27 cellular contexts compared by ENCODE assay signal in genomic region chr7:44120395-44120794, GRCh38. TPM values are rescaled to one million over a fixed set of nuclear protein-coding genes. Genes with fewer than 3 reads are reported as not detected.
A peak's percentile ranks its signal among the peaks of the same experiment; 100 is the strongest.
DNase-seq lines count a peak whose midpoint lies in the region; ATAC-seq and TF ChIP-seq lines count a peak whose summit lies in the region.
"Had no signal": no experiment of that assay in that cellular context is flagged by ENCODE, and none has a peak within 500 bp of the region (broad histone marks: within the 10 kb centered on the region; RNA-seq: fewer than 3 reads in every experiment).

No MANE protein-coding gene starts in this region.

- H3K4ac ChIP-seq in neuronal stem cell (ENCODE audit: low read length): no peak overlapping the region

- H3K4me3 ChIP-seq in DND-41 (ENCODE audit: low read depth in 1 of 2, low read length in 2 of 2) (no peak overlapping the region), adipocyte (ENCODE audit: low read length) (no peak overlapping the region), neuronal stem cell (ENCODE audit: low read length in 2 of 2) (no peak overlapping the region), lower leg skin (ENCODE audit: low read depth, poor library complexity, severe bottlenecking) (no peak overlapping the region)
- H3K4me3 ChIP-seq: esophagus muscularis mucosa, heart right ventricle had no signal

- H3K36me3 ChIP-seq in DND-41 (ENCODE audit: insufficient read depth, low read length) (peaks cover 64% of the 10 kb centered on the region), adipocyte (ENCODE audit: control insufficient read depth, insufficient read depth, low read length, severe bottlenecking) (peaks cover 50% of the 10 kb centered on the region), neuronal stem cell (replicated peaks in 1 of 2; ENCODE audit: control insufficient read depth in 2 of 2, insufficient read depth in 2 of 2, low read length in 2 of 2) (peaks cover 49 to 64% of the 10 kb centered on the region in 2 donors)

- no peak overlapping the region for H2BK15ac ChIP-seq in neuronal stem cell (ENCODE audit: low read length)

- H3K9me3 Mint-ChIP-seq in activated naive CD4-positive, alpha-beta T cell treated with anti-CD3 and anti-CD28 coated beads, Interleukin-2, amount 50 U/mL, for 24 hours: no peaks in the 10 kb centered on the region
- no peaks in the 10 kb centered on the region for H3K9me3 Mint-ChIP-seq in activated naive CD4-positive, alpha-beta T cell treated with anti-CD3 and anti-CD28 coated beads, Interleukin-2, amount 10 ng/mL, durations not matched to agents 7 days and 5 days
- H3K9me3 Mint-ChIP-seq: central memory CD8-positive, alpha-beta T cell had no signal

- no peak for DNase-seq in activated naive CD4-positive, alpha-beta T cell treated with anti-CD3 and anti-CD28 coated beads, Interleukin-2, amount 10 ng/mL, durations not matched to agents 7 days and 5 days
- no peak for DNase-seq in DND-41
- DNase-seq in adipocyte (ENCODE audit: low read depth): no peak
- DNase-seq in neuronal stem cell (ENCODE audit: low spot score): no peak
- no peak for DNase-seq in COLO829 (ENCODE audit: low spot score)
- DNase-seq in lower leg skin (ENCODE audit: low spot score in 2 of 2): no peak
- DNase-seq: activated CD4-positive, alpha-beta T cell treated with anti-CD3 and anti-CD28 coated beads for 1 hour; activated CD8-positive, alpha-beta T cell treated with anti-CD3 and anti-CD28 coated beads, Interleukin-2, amount 10 ng/mL, durations not matched to agents 7 days and 5 days; activated naive CD4-positive, alpha-beta T cell treated with Interleukin-2 at 50 U/mL for 16 hours; C1 segment of cervical spinal cord; dermis blood vessel endothelial cell; foreskin melanocyte; heart right ventricle; kidney glomerular epithelial cell; MV-4-11; NCI-H146; NCI-H2107; NCI-H446; NCI-H82; nucleus accumbens; stimulated activated naive CD8-positive, alpha-beta T cell treated with anti-CD3 and anti-CD28 coated beads, Interleukin-15, Interleukin-2, amounts not matched to agents 100 U/mL and 50 U/mL, for 24 hours; T-helper 2 cell had no signal

- peaks cover 42% of the 10 kb centered on the region for H3K4me1 Mint-ChIP-seq in activated naive CD4-positive, alpha-beta T cell treated with anti-CD3 and anti-CD28 coated beads, Interleukin-2, amount 50 U/mL, for 24 hours
- peaks cover 37% of the 10 kb centered on the region for H3K4me1 Mint-ChIP-seq in activated naive CD4-positive, alpha-beta T cell treated with anti-CD3 and anti-CD28 coated beads, Interleukin-2, amount 10 ng/mL, durations not matched to agents 7 days and 5 days

- H3K79me2 ChIP-seq in DND-41 (ENCODE audit: insufficient read depth, low read length): peaks cover 60% of the 10 kb centered on the region

- no peaks in the 10 kb centered on the region for H3K27me3 ChIP-seq in DND-41 (ENCODE audit: insufficient read depth, low read length, poor library complexity)
- no peaks in the 10 kb centered on the region for H3K27me3 ChIP-seq in adipocyte (replicated peaks; ENCODE audit: control insufficient read depth, insufficient read depth, low read length)
- H3K27me3 ChIP-seq in neuronal stem cell (ENCODE audit: control insufficient read depth in 3 of 3, insufficient read depth in 3 of 3, low read depth in 1 of 3, low read length in 3 of 3): no peaks in the 10 kb centered on the region
- H3K27me3 ChIP-seq: esophagus muscularis mucosa, heart right ventricle had no signal

- H3K27me3 Mint-ChIP-seq in activated naive CD4-positive, alpha-beta T cell treated with anti-CD3 and anti-CD28 coated beads, Interleukin-2, amount 50 U/mL, for 24 hours: no peaks in the 10 kb centered on the region
- peaks cover 7% of the 10 kb centered on the region for H3K27me3 Mint-ChIP-seq in activated naive CD4-positive, alpha-beta T cell treated with anti-CD3 and anti-CD28 coated beads, Interleukin-2, amount 10 ng/mL, durations not matched to agents 7 days and 5 days
- H3K27me3 Mint-ChIP-seq: central memory CD8-positive, alpha-beta T cell had no signal

- H3K27ac Mint-ChIP-seq in activated naive CD4-positive, alpha-beta T cell treated with anti-CD3 and anti-CD28 coated beads, Interleukin-2, amount 50 U/mL, for 24 hours: peak overlapping the region; percentile 54
- H3K27ac Mint-ChIP-seq in activated naive CD4-positive, alpha-beta T cell treated with anti-CD3 and anti-CD28 coated beads, Interleukin-2, amount 10 ng/mL, durations not matched to agents 7 days and 5 days: no peak overlapping the region
- H3K27ac Mint-ChIP-seq: activated CD8-positive, alpha-beta T cell treated with anti-CD3 and anti-CD28 coated beads, Interleukin-2, amount 10 ng/mL, durations not matched to agents 7 days and 5 days had no signal

- intact Hi-C loops in lower leg skin (cut with DNase I; ENCODE audit: low total_unique reads): no loop called here

- WGBS in neuronal stem cell (ENCODE audit: extremely low coverage in 2 of 2, insufficient read length in 2 of 2, insufficient replicate concordance in 1 of 2), 2 donors: no CpG with 5 or more reads among the region's 6 CpGs
- 89 to 91% methylated on average over 6 of the region's 6 CpGs for WGBS in lower leg skin, 2 donors

- peak overlapping the region; percentile 88 for H2BK5ac ChIP-seq in neuronal stem cell (ENCODE audit: low read length)

- H4K8ac ChIP-seq in neuronal stem cell (ENCODE audit: low read depth, low read length): no peak overlapping the region

- peaks cover 39% of the 10 kb centered on the region for H4K20me1 ChIP-seq in DND-41 (ENCODE audit: insufficient read depth, low read length)

- H3K4me2 ChIP-seq in DND-41 (ENCODE audit: insufficient read depth, low read length) (peak overlapping the region; percentile 95; the same call in 1 of the 2 replicates), neuronal stem cell (ENCODE audit: insufficient read depth, low read length, poor library complexity, severe bottlenecking) (no peak overlapping the region)
- H3K4me2 ChIP-seq: KMS-11 had no signal

- H3K18ac ChIP-seq in neuronal stem cell (ENCODE audit: low read length): no peak overlapping the region

- H3K9me3 ChIP-seq in DND-41 (ENCODE audit: insufficient read depth, low read length, severe bottlenecking) (no peaks in the 10 kb centered on the region), adipocyte (ENCODE audit: control insufficient read depth, low read length) (no peaks in the 10 kb centered on the region), neuronal stem cell (replicated peaks in 1 of 2; ENCODE audit: control insufficient read depth in 2 of 2, insufficient read depth in 1 of 2, low read depth in 1 of 2, low read length in 2 of 2) (no peaks in the 10 kb centered on the region)
- H3K9me3 ChIP-seq: esophagus muscularis mucosa, heart right ventricle had no signal

- peak overlapping the region; percentile 61 for H3K4me3 Mint-ChIP-seq in activated naive CD4-positive, alpha-beta T cell treated with anti-CD3 and anti-CD28 coated beads, Interleukin-2, amount 50 U/mL, for 24 hours
- H3K4me3 Mint-ChIP-seq in activated naive CD4-positive, alpha-beta T cell treated with anti-CD3 and anti-CD28 coated beads, Interleukin-2, amount 10 ng/mL, durations not matched to agents 7 days and 5 days: no peak overlapping the region
- H3K4me3 Mint-ChIP-seq: activated CD8-positive, alpha-beta T cell treated with anti-CD3 and anti-CD28 coated beads, Interleukin-2, amount 10 ng/mL, durations not matched to agents 7 days and 5 days; central memory CD8-positive, alpha-beta T cell had no signal

- TF ChIP-seq POLR2A in lower leg skin (IDR thresholded peaks at IDR 0.05): no peak

- H3K27ac ChIP-seq in DND-41 (ENCODE audit: low read length) (no peak overlapping the region), neuronal stem cell (replicated peaks; ENCODE audit: low read length) (no peak overlapping the region)
- H3K27ac ChIP-seq: heart right ventricle, KMS-11 had no signal

- no peak overlapping the region for H3K23ac ChIP-seq in neuronal stem cell (ENCODE audit: low read depth, low read length, poor library complexity)

- no peak overlapping the region for H4K91ac ChIP-seq in neuronal stem cell (ENCODE audit: low read depth, low read length, poor library complexity)

- H3K9ac ChIP-seq in DND-41 (ENCODE audit: low read depth, low read length) (no peak overlapping the region), adipocyte (ENCODE audit: low read length) (peak overlapping the region; percentile 5), neuronal stem cell (ENCODE audit: low read depth, low read length, poor library complexity) (no peak overlapping the region)
- H3K9ac ChIP-seq: KMS-11 had no signal

- no peak for TF ChIP-seq CTCF in DND-41 (IDR thresholded peaks at IDR 0.05; ENCODE audit: borderline replicate concordance, extremely low read depth, low read length, poor library complexity, severe bottlenecking)
- TF ChIP-seq CTCF in lower leg skin (IDR thresholded peaks at IDR 0.05): no peak

- H3K14ac ChIP-seq in neuronal stem cell (ENCODE audit: low read length): no peak overlapping the region

- H2AFZ ChIP-seq in DND-41 (ENCODE audit: low read depth, low read length) (no peak overlapping the region), neuronal stem cell (ENCODE audit: low read length) (no peak overlapping the region)

- CTCF ChIA-PET in activated naive CD4-positive, alpha-beta T cell treated with anti-CD3 and anti-CD28 coated beads, Interleukin-2, amount 10 ng/mL, durations not matched to agents 7 days and 5 days (lab: Charles Lee): no interaction called here

- no peak overlapping the region for H2AK5ac ChIP-seq in neuronal stem cell (ENCODE audit: low read depth, low read length)

- ATAC-seq in DND-41 (ENCODE audit: insufficient read depth, low read depth): no peak
- ATAC-seq: activated CD8-positive, alpha-beta T cell treated with anti-CD3 and anti-CD28 coated beads, Interleukin-2, amount 10 ng/mL, durations not matched to agents 7 days and 5 days; heart right ventricle; stimulated activated naive CD8-positive, alpha-beta T cell treated with anti-CD3 and anti-CD28 coated beads, Interleukin-15, Interleukin-2, amounts not matched to agents 100 U/mL and 50 U/mL, for 24 hours had no signal

- H2BK12ac ChIP-seq in neuronal stem cell (ENCODE audit: low read length): no peak overlapping the region

- H3K4me1 ChIP-seq in DND-41 (ENCODE audit: insufficient read depth, low read length) (peaks cover 49% of the 10 kb centered on the region), adipocyte (ENCODE audit: control insufficient read depth, insufficient read depth, low read length) (peaks cover 26% of the 10 kb centered on the region), neuronal stem cell (ENCODE audit: control insufficient read depth in 2 of 2, insufficient read depth in 1 of 2, low read depth in 1 of 2, low read length in 2 of 2) (peaks cover 4 to 12% of the 10 kb centered on the region in 2 donors)

- peaks cover 8% of the 10 kb centered on the region for H3K79me1 ChIP-seq in neuronal stem cell (ENCODE audit: low read depth, low read length)

- H2BK120ac ChIP-seq in neuronal stem cell (ENCODE audit: low read depth, low read length): no peak overlapping the region

- H3K36me3 Mint-ChIP-seq in activated naive CD4-positive, alpha-beta T cell treated with anti-CD3 and anti-CD28 coated beads, Interleukin-2, amount 50 U/mL, for 24 hours: peaks cover 13% of the 10 kb centered on the region
- H3K36me3 Mint-ChIP-seq in activated naive CD4-positive, alpha-beta T cell treated with anti-CD3 and anti-CD28 coated beads, Interleukin-2, amount 10 ng/mL, durations not matched to agents 7 days and 5 days: peaks cover 34% of the 10 kb centered on the region

RNA-seq across cellular contexts. Expression of gene POLD2, which starts 3.0 kb away (rescaled TPM):
- polyA plus RNA-seq in neuronal stem cell (2013, experiment 1 of 2): 157 TPM
- 156 TPM for polyA plus RNA-seq in neuronal stem cell (2013, experiment 2 of 2)
- total RNA-seq in lower leg skin: 10 to 100 TPM; 50.8 to 69.0 (median 58.7) TPM

RNA-seq across cellular contexts. Expression of gene AEBP1, which starts 16.2 kb away (rescaled TPM):
- 24.7 TPM for polyA plus RNA-seq in neuronal stem cell (2013, experiment 1 of 2)
- polyA plus RNA-seq in neuronal stem cell (2013, experiment 2 of 2): 25.4 TPM
- 100 to 1,000 TPM in 1 of 4 donors, 10 to 100 TPM in 3; 52.6 to 134 (median 54.6) TPM for total RNA-seq in lower leg skin

RNA-seq across cellular contexts. Expression of gene MYL7, which starts 20.7 kb away (rescaled TPM):
- polyA plus RNA-seq in neuronal stem cell (2013, experiment 1 of 2): 0.07 TPM
- not detected for polyA plus RNA-seq in neuronal stem cell (2013, experiment 2 of 2)
- not detected for total RNA-seq in lower leg skin
- total RNA-seq: activated CD8-positive, alpha-beta T cell treated with anti-CD3 and anti-CD28 coated beads, Interleukin-2, amount 10 ng/mL, durations not matched to agents 7 days and 5 days; dermis blood vessel endothelial cell; esophagus muscularis mucosa; RPMI7951 had no signal

RNA-seq across cellular contexts. Expression of gene POLM, which starts 38.1 kb away (rescaled TPM):
- 9.9 TPM for polyA plus RNA-seq in neuronal stem cell (2013, experiment 1 of 2)
- 8.9 TPM for polyA plus RNA-seq in neuronal stem cell (2013, experiment 2 of 2)
- 100 to 1,000 TPM in 1 of 4 donors, 10 to 100 TPM in 3; 31.0 to 110 (median 43.6) TPM for total RNA-seq in lower leg skin

RNA-seq across cellular contexts. Expression of gene PGAM2, which starts 55.0 kb away (rescaled TPM):
- polyA plus RNA-seq in neuronal stem cell (2013, experiment 1 of 2): 17.7 TPM
- 17.9 TPM for polyA plus RNA-seq in neuronal stem cell (2013, experiment 2 of 2)
- total RNA-seq in lower leg skin: 1 to 10 TPM in 3 of 4 donors, under 1 TPM in 1; 0.75 to 7.9 (median 3.6) TPM
